Comparison of ENCODE assay signal across 9 cellular contexts in genomic region chr19:46426506-46427162, GRCh38. TPM values are rescaled to one million over a fixed set of nuclear protein-coding genes. Genes with fewer than 3 reads are reported as not detected.
DNase-seq lines count a peak whose midpoint lies in the region; ATAC-seq and TF ChIP-seq lines count a peak whose summit lies in the region.
"Had no signal": no experiment of that assay in that cellular context is flagged by ENCODE, and none has a peak within 500 bp of the region (broad histone marks: within the 10 kb centered on the region; RNA-seq: fewer than 3 reads in every experiment).

No MANE protein-coding gene starts in this region.

- H3K9me3 ChIP-seq in AG04450 (ENCODE audit: control insufficient read depth, insufficient read depth, low read length) (no peaks in the 10 kb centered on the region; the same call in 1 of the 2 replicates), HAP-1 (no peaks in the 10 kb centered on the region), RWPE2 (ENCODE audit: severe bottlenecking) (no peaks in the 10 kb centered on the region)

- no peaks in the 10 kb centered on the region for H3K36me3 ChIP-seq in HAP-1 (replicated peaks)
- no peaks in the 10 kb centered on the region for H3K36me3 ChIP-seq in RWPE2 (ENCODE audit: low read depth)

- H3K27me3 ChIP-seq in AG04450 (ENCODE audit: control insufficient read depth, insufficient read depth, low read length) (no peaks in the 10 kb centered on the region), HAP-1 (ENCODE audit: low read depth) (no peaks in the 10 kb centered on the region), RWPE2 (ENCODE audit: insufficient read depth, poor library complexity, severe bottlenecking) (no peaks in the 10 kb centered on the region)

- CTCF ChIA-PET in AG04450 (lab: Charles Lee) = interaction anchor here (0.5 to 1.4 kb wide), 2 partner anchors 16 to 24 kb away, joined by 5 read pairs; no protein-coding TSS in a partner anchor

- in situ Hi-C loops in HAP-1 (cut with MboI; ENCODE audit: low sequenced_read_pairs) = no loop called here

- POLR2A ChIA-PET in AG04450 (lab: Yijun Ruan, JAX) = no interaction called here

- H3K4me3 ChIP-seq in AG04450 (ENCODE audit: low read depth, low read length) (peak overlapping the region; percentile 64), HAP-1 (peak overlapping the region; percentile 36), RWPE2 (ENCODE audit: severe bottlenecking) (peak overlapping the region; percentile 30)

- H3K27ac ChIP-seq in AG04450 (ENCODE audit: low read depth, low read length) (no peak overlapping the region), RWPE2 (ENCODE audit: poor library complexity, severe bottlenecking) (no peak overlapping the region), cingulate gyrus (ENCODE audit: low read depth, low read length) (peak overlapping the region; percentile 56)

- DNase-seq in AG04450 (ENCODE audit: low read depth, low spot score) (peak; percentile 61), HAP-1 (ENCODE audit: low spot score in 2 of 2) (peak; percentile 78 to 92), RWPE2 (ENCODE audit: low spot score) (peak; percentile 80), left colon (peak; percentile 46 to 56), GF-D8 (lab: John Stamatoyannopoulos, UW) (no peak)
- DNase-seq in stimulated activated CD4-positive, alpha-beta T cell treated with anti-CD3 and anti-CD28 coated beads, Interleukin-4, amount 100 ng/mL, for 24 hours = peak; percentile 55

- H3K4me1 ChIP-seq in HAP-1 (peaks cover 5% of the 10 kb centered on the region; the same call in 1 of the 2 replicates), RWPE2 (ENCODE audit: insufficient read depth, poor library complexity, severe bottlenecking) (no peaks in the 10 kb centered on the region)

- intact Hi-C loops in left colon (cut with DNase I, micrococcal nuclease) = no loop called here

- ATAC-seq in RWPE2 (ENCODE audit: low read depth) = peak; percentile 81
- ATAC-seq in left colon = peak; percentile 45
- ATAC-seq in GM18909 (IDR thresholded peaks at IDR 0.05; ENCODE audit: poor library complexity, unreplicated experiment) = no peak

- no peak for TF ChIP-seq CTCF in AG04450 (IDR thresholded peaks at IDR 0.05; ENCODE audit: low read depth, low read length)
- TF ChIP-seq CTCF in RWPE2 (IDR thresholded peaks at IDR 0.05; ENCODE audit: poor library complexity, severe bottlenecking) = no peak

RNA-seq across cellular contexts. Expression of gene PNMA8C, which starts 2.1 kb away (rescaled TPM):
- 0.19 and 0.21 TPM in 2 replicates for polyA plus RNA-seq in AG04450 (2011; rRNA removed)
- 0.51 and 0.87 TPM in 2 replicates for polyA minus RNA-seq in AG04450 (2011; rRNA and poly(A)+ RNA removed)
- under 1 TPM in 1 of 2 donors, not detected in 1; 0.06 TPM for total RNA-seq in left colon
- total RNA-seq: mononuclear cell had no signal

RNA-seq across cellular contexts. Expression of gene CCDC8, which starts 13.3 kb away (rescaled TPM):
- polyA plus RNA-seq in AG04450 (2011; rRNA removed) = 9.2 and 10.5 TPM in 2 replicates
- 11.3 and 12.4 TPM in 2 replicates for polyA minus RNA-seq in AG04450 (2011; rRNA and poly(A)+ RNA removed)
- total RNA-seq in left colon = 1 to 10 TPM in 1 of 2 donors, under 1 TPM in 1; 0.40 to 2.5 TPM
- total RNA-seq: mononuclear cell had no signal

RNA-seq across cellular contexts. Expression of gene PNMA8A, which starts 44.7 kb away (rescaled TPM):
- 4.0 and 4.2 TPM in 2 replicates for polyA plus RNA-seq in AG04450 (2011; rRNA removed)
- 1.9 and 2.7 TPM in 2 replicates for polyA minus RNA-seq in AG04450 (2011; rRNA and poly(A)+ RNA removed)
- total RNA-seq in left colon = 1 to 10 TPM in 1 of 2 donors, under 1 TPM in 1; 0.24 to 1.1 TPM
- total RNA-seq: mononuclear cell had no signal
